Comparison of ENCODE assay signal across 17 cellular contexts in the genomic region with DNA sequence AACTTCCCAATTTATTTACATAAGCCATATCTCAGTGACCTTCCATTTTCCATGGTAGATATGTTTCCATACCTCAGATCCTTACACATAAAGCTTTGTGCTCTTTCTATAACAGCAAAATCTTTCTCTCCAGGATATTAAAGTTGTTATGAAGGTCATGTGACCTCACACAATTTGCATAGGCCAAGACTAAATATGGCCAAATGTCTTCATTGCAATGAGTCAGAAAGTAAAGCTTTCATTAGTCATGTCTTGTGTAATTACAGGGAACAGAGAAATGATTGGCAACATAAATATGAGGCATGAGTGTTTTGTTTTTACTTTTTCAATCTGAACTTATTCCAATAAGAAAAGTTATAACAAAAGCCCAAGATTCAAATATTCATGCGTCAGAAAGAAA.
DNase-seq lines count a peak whose midpoint lies in the region; ATAC-seq and TF ChIP-seq lines count a peak whose summit lies in the region.
"Had no signal": no experiment of that assay in that cellular context is flagged by ENCODE, and none has a peak within 500 bp of the region (broad histone marks: within the 10 kb centered on the region; RNA-seq: fewer than 3 reads in every experiment).

No MANE protein-coding gene starts in this region.

- H3K4me3 ChIP-seq in RWPE2 (ENCODE audit: severe bottlenecking), result no peak overlapping the region
- H3K4me3 ChIP-seq: cardiac muscle cell had no signal

- H3K4me1 Mint-ChIP-seq in nephron, result no peaks in the 10 kb centered on the region

- H3K27ac ChIP-seq in RWPE2 (ENCODE audit: poor library complexity, severe bottlenecking), result peak overlapping the region; percentile 37
- H3K27ac ChIP-seq: cardiac muscle cell had no signal

- in situ Hi-C loops in GM13976 (cut with MboI; ENCODE audit: low sequenced_read_pairs, unreplicated experiment), result no loop called here

- H3K27me3 Mint-ChIP-seq in nephron (ENCODE audit: low read depth), result peaks cover 4% of the 10 kb centered on the region

- peak overlapping the region; percentile 57 to 77 (median 76) for H3K4me3 Mint-ChIP-seq in nephron
- H3K4me3 Mint-ChIP-seq: activated T-helper 1 cell treated with anti-CD3 and anti-CD28 coated beads, Interleukin-12 subunit alpha, Interleukin-12 subunit beta, Interleukin-2, Interleukin-4 antibody, amounts not matched to agents 30 ng/mL and 10 ng/mL and 1 ng/mL, durations not matched to agents 14 hours and 24 hours and 36 hours had no signal

- DNase-seq in DMS53 (lab: John Stamatoyannopoulos, UW), result peak; percentile 75
- no peak for DNase-seq in RWPE2 (ENCODE audit: low spot score)
- no peak for DNase-seq in midbrain (lab: John Stamatoyannopoulos, UW)
- DNase-seq in GM13976 (ENCODE audit: low spot score), result no peak
- DNase-seq in NCI-H1092 treated with DMSO at 0.1 percent for 48 hours (lab: John Stamatoyannopoulos, UW), result no peak
- DNase-seq: AML-193, DMS153, erythroblast, NCI-H1105, NCI-H524 treated with DMSO at 0.1 percent for 48 hours, SHP77, transverse colon had no signal

- H3K36me3 ChIP-seq in RWPE2 (ENCODE audit: low read depth), result no peaks in the 10 kb centered on the region
- H3K36me3 ChIP-seq: cardiac muscle cell, transverse colon had no signal

- H3K4me1 ChIP-seq in RWPE2 (ENCODE audit: insufficient read depth, poor library complexity, severe bottlenecking), result peaks cover 14% of the 10 kb centered on the region

- peak overlapping the region in 2 of 3 experiments; percentile 7 to 39 for H3K27ac Mint-ChIP-seq in nephron
- H3K27ac Mint-ChIP-seq: activated T-helper 1 cell treated with anti-CD3 and anti-CD28 coated beads, Interleukin-12 subunit alpha, Interleukin-12 subunit beta, Interleukin-2, Interleukin-4 antibody, amounts not matched to agents 30 ng/mL and 10 ng/mL and 1 ng/mL, durations not matched to agents 14 hours and 24 hours and 36 hours had no signal

- H3K36me3 Mint-ChIP-seq in nephron (ENCODE audit: low read depth), result no peaks in the 10 kb centered on the region

- no peaks in the 10 kb centered on the region for H3K27me3 ChIP-seq in RWPE2 (ENCODE audit: insufficient read depth, poor library complexity, severe bottlenecking)
- H3K27me3 ChIP-seq: cardiac muscle cell, transverse colon had no signal

- no peaks in the 10 kb centered on the region for H3K9me3 ChIP-seq in RWPE2 (ENCODE audit: severe bottlenecking)
- H3K9me3 ChIP-seq: transverse colon had no signal

- TF ChIP-seq CTCF in RWPE2 (IDR thresholded peaks at IDR 0.05; ENCODE audit: poor library complexity, severe bottlenecking), result no peak
- TF ChIP-seq CTCF in nephron (IDR thresholded peaks at IDR 0.05; ENCODE audit: unreplicated experiment in 3 of 3), result no peak
- TF ChIP-seq CTCF in GM13976 (IDR thresholded peaks at IDR 0.05; ENCODE audit: borderline replicate concordance, control extremely low read depth, extremely low read depth, insufficient read depth, missing control alignments), result no peak

- peak; percentile 82 for ATAC-seq in RWPE2 (ENCODE audit: low read depth)
- ATAC-seq in esophagus mucosa, result peak; percentile 97
- ATAC-seq in HG03520 (IDR thresholded peaks at IDR 0.05; ENCODE audit: unreplicated experiment), result no peak

- peaks cover 4% of the 10 kb centered on the region for H3K9me3 Mint-ChIP-seq in nephron
